In genomic region chr2:235390108-235390815, GRCh38 we compare ENCODE assay signal across 8 cellular contexts.
DNase-seq lines count a peak whose midpoint lies in the region; ATAC-seq, FAIRE-seq and TF ChIP-seq lines count a peak whose summit lies in the region.

No MANE protein-coding gene starts in this region.

- ATAC-seq in HG02973 (IDR thresholded peaks at IDR 0.05; ENCODE audit: unreplicated experiment) (peak; percentile 62), HG03159 (IDR thresholded peaks at IDR 0.05; ENCODE audit: unreplicated experiment) (no peak)

- POLR2A ChIA-PET in H1 (lab: Charles Lee; ENCODE audit: partially characterized antibody), result no interaction called here

- WGBS in H1 (ENCODE audit: extremely low coverage in 1 of 2, insufficient coverage in 1 of 2, insufficient read length in 1 of 2, insufficient replicate concordance in 2 of 2, low coverage in 1 of 2, low lambda C conversion rate in 2 of 2, missing lambda C conversion rate in 1 of 2), 2 experiments, result 88% methylated on average over 13 of the region's 13 CpGs; no CpG with 5 or more reads in 1 of the 2 experiments

- FAIRE-seq in H1 (lab: Jason Lieb, UNC), result no peak

- no peaks in the 10 kb centered on the region for H3K36me3 ChIP-seq in H1 (ENCODE audit: control insufficient read depth in 2 of 4, insufficient read depth in 4 of 4, low read length in 3 of 4)

- H3K4me3 ChIP-seq in H1 (ENCODE audit: extremely low read depth in 1 of 4, insufficient read depth in 2 of 4, low read depth in 3 of 4, low read length in 4 of 4), result no peak overlapping the region

- CTCF ChIA-PET in H1 (lab: Charles Lee; ENCODE audit: partially characterized antibody), result no interaction called here

- no peak overlapping the region for H3K56ac ChIP-seq in H1 (replicated peaks; ENCODE audit: insufficient read length, low read depth, low read length)

- peaks cover 0 to 3% (median under 1%) of the 10 kb centered on the region in 4 experiments; a peak in 4 of 7 replicates for H3K4me1 ChIP-seq in H1 (replicated peaks in 1 of 4; ENCODE audit: control insufficient read depth in 3 of 4, insufficient read depth in 4 of 4, low read length in 3 of 4)

- no peak overlapping the region for H4K91ac ChIP-seq in H1 (replicated peaks; ENCODE audit: insufficient read length, low read length)

- H2BK15ac ChIP-seq in H1 (ENCODE audit: low read length), result 0 out of 2 replicates have a peak overlapping the region, but pooled peaks have one; percentile 6

- H3K14ac ChIP-seq in H1 (ENCODE audit: insufficient read length), result no peak overlapping the region

- H3K23ac ChIP-seq in H1 (ENCODE audit: insufficient read length), result no peak overlapping the region

- H3K18ac ChIP-seq in H1 (ENCODE audit: extremely low read depth, low read length), result no peak overlapping the region

- no peaks in the 10 kb centered on the region for H3K27me3 ChIP-seq in H1 (replicated peaks in 1 of 4; ENCODE audit: control insufficient read depth in 3 of 4, extremely low read depth in 1 of 4, insufficient read depth in 3 of 4, low read length in 3 of 4)

- no peak overlapping the region for H2AK5ac ChIP-seq in H1 (ENCODE audit: low read depth, low read length)

- no peak for TF ChIP-seq POLR2A in H1 (IDR thresholded peaks at IDR 0.05; ENCODE audit: control extremely low read depth in 1 of 2, low read depth in 2 of 2, low read length in 2 of 2)

- no peak overlapping the region for H4K5ac ChIP-seq in H1 (ENCODE audit: insufficient read length, low read depth, low read length)

- DNase-seq in Daoy (ENCODE audit: low read depth) (peak; percentile 87), T-helper 2 cell (peak in 3 of 5 experiments; percentile 22 to 92 (median 60)), H1 (ENCODE audit: low read depth in 1 of 2, low spot score in 2 of 2) (no peak), DMS153 (lab: John Stamatoyannopoulos, UW) (no peak), T1000 (lab: John Stamatoyannopoulos, UW) (no peak)
- DNase-seq in stimulated activated CD8-positive, alpha-beta memory T cell treated with anti-CD3 and anti-CD28 coated beads, Interleukin-4, amount 100 ng/mL, for 48 hours, result peak; percentile 53

- no peak overlapping the region for H2BK12ac ChIP-seq in H1 (ENCODE audit: low read depth, low read length)

- H2BK20ac ChIP-seq in H1 (ENCODE audit: low read length), result no peak overlapping the region

- no peaks in the 10 kb centered on the region for H3K23me2 ChIP-seq in H1 (ENCODE audit: low read depth, low read length)

- no peak for TF ChIP-seq EP300 in H1 (IDR thresholded peaks at IDR 0.05; ENCODE audit: borderline replicate concordance in 1 of 2, low read depth in 2 of 2, low read length in 2 of 2)

- H3K4me2 ChIP-seq in H1 (ENCODE audit: insufficient read depth in 1 of 2, low read depth in 2 of 2, low read length in 2 of 2), result no peak overlapping the region

- no peak overlapping the region for H3K9ac ChIP-seq in H1 (replicated peaks in 1 of 4; ENCODE audit: extremely low read depth in 1 of 4, low read depth in 3 of 4, low read length in 3 of 4)

- no peak overlapping the region for H3K4ac ChIP-seq in H1 (replicated peaks; ENCODE audit: insufficient read length, low read depth, low read length)

- H4K8ac ChIP-seq in H1 (ENCODE audit: extremely low read depth, insufficient read depth, low read length), result no peak overlapping the region

- H3K79me2 ChIP-seq in H1 (ENCODE audit: control insufficient read depth in 1 of 2, insufficient read depth in 2 of 2, low read length in 2 of 2), result no peaks in the 10 kb centered on the region

- H2BK120ac ChIP-seq in H1 (replicated peaks; ENCODE audit: low read depth, low read length), result no peak overlapping the region

- H3K79me1 ChIP-seq in H1 (ENCODE audit: low read depth, low read length), result no peaks in the 10 kb centered on the region

- no peak for TF ChIP-seq RAD21 in H1 (IDR thresholded peaks at IDR 0.05 in 1 of 2, conservative IDR thresholded peaks at IDR 0.05 in 1 of 2; ENCODE audit: low read depth in 2 of 2, low read length in 2 of 2)

- H3K9me3 ChIP-seq in H1 (ENCODE audit: insufficient read depth in 2 of 2, low read depth in 1 of 2, low read length in 1 of 2), result no peaks in the 10 kb centered on the region

- H3K27ac ChIP-seq in H1 (ENCODE audit: low read depth, low read length), result no peak overlapping the region

- H2BK5ac ChIP-seq in H1 (ENCODE audit: low read depth, low read length), result no peak overlapping the region

- no peaks in the 10 kb centered on the region for H4K20me1 ChIP-seq in H1 (replicated peaks in 1 of 2; ENCODE audit: control insufficient read depth in 1 of 2, insufficient read depth in 2 of 2, low read length in 2 of 2)

- no peak for TF ChIP-seq CTCF in H1 (IDR thresholded peaks at IDR 0.05; ENCODE audit: control extremely low read depth in 1 of 3, insufficient read depth in 1 of 3, low read depth in 1 of 3, low read length in 3 of 3)

- H2AFZ ChIP-seq in H1 (ENCODE audit: low read length), result no peak overlapping the region; the same call in 1 of the 2 replicates

TF ChIP-seq in H1, 55 proteins besides CTCF, POLR2A, EP300 and RAD21:
- TF ChIP-seq CHD1 (IDR thresholded peaks at IDR 0.05; ENCODE audit: low read depth, low read length), result no peak
- TF ChIP-seq USF2 (IDR thresholded peaks at IDR 0.05; ENCODE audit: low read length), result no peak
- no peak for TF ChIP-seq SAP30 (IDR thresholded peaks at IDR 0.05; ENCODE audit: insufficient read depth, insufficient replicate concordance, low read length)
- no peak for TF ChIP-seq FOSL1 (IDR thresholded peaks at IDR 0.05; ENCODE audit: insufficient read depth, low read depth, low read length)
- TF ChIP-seq GTF2F1 (IDR thresholded peaks at IDR 0.05; ENCODE audit: borderline replicate concordance, low read depth, low read length), result no peak

Comparison
In these comparisons a context has a peak if more than half of its experiments do, and no peak if none do; other contexts are left out.
1. DNase-seq: peak in Daoy (single experiment), T-helper 2 cell (3 of 5) and stimulated activated CD8-positive, alpha-beta memory T cell treated with anti-CD3 and anti-CD28 coated beads, Interleukin-4, amount 100 ng/mL, for 48 hours (single experiment); none in H1 (0 of 2), DMS153 (single experiment) and T1000 (single experiment).